8 cellular contexts compared by ENCODE assay signal in the genomic region with DNA sequence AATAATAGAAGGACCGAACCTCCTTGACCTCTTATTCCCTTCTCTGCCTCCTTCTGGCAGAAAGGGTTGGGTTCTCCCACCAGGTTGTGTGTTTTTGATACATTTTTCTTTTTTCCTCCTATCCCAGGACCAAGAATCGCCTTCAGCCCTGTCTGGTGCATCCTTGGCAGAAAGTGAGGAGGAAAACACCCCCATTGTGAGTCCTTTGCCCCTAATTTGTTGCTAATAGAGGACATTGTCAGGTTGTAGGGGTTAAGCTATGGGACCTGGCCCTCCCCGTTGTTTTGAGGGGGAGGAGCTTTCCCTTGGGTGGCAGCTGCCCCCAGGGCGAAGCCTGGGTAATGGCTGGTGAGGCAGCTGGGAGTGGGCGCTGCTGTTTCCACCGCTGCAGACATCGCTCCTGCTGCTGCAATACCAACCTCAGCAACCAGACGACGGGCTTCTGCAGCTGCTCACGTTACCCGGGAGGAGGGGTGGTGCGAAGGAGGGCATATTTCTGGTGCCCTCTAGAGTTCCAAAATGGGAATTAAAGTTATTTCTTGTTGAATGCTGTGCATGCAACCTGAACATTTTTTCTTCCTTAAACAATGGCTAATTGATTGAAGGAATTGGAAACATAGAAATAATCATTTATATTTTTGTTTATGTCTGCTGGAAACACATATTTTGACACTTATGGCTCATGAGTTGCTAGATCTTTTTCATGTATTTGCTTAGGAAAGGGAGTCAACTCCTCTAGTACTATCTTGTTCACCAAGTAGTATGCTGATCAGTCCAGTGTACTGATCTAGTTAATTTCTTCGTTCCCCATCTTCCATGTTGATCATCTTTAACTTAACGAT. TPM values are rescaled to one million over a fixed set of nuclear protein-coding genes. Genes with fewer than 3 reads are reported as not detected.
DNase-seq lines count a peak whose midpoint lies in the region; ATAC-seq and TF ChIP-seq lines count a peak whose summit lies in the region.

No MANE protein-coding gene starts in this region.

- H3K4me3 ChIP-seq in adipocyte (ENCODE audit: low read length): peak overlapping the region; percentile 98
- H3K4me3 ChIP-seq in heart right ventricle: peak overlapping the region; percentile 63 to 93 (median 88)
- H3K4me3 ChIP-seq in upper lobe of right lung: peak overlapping the region; percentile 83

- H3K4me1 ChIP-seq in adipocyte (ENCODE audit: control insufficient read depth, insufficient read depth, low read length) (peaks cover 28% of the 10 kb centered on the region), heart right ventricle (peaks cover 2 to 55% (median 38%) of the 10 kb centered on the region in 9 donors), upper lobe of right lung (peaks cover 39% of the 10 kb centered on the region)

- peak overlapping the region; percentile 89 to 100 (median 98) for H3K27ac ChIP-seq in heart right ventricle
- H3K27ac ChIP-seq in upper lobe of right lung: peak overlapping the region; percentile 99

- TF ChIP-seq CTCF in GM12874 (IDR thresholded peaks at IDR 0.05; ENCODE audit: insufficient read depth, low read depth, low read length) (peak; percentile 76), heart right ventricle (IDR thresholded peaks at IDR 0.05) (peak; percentile 77 to 97 (median 87)), upper lobe of right lung (IDR thresholded peaks at IDR 0.05) (peak; percentile 92)

- DNase-seq in NCI-H1417 (lab: John Stamatoyannopoulos, UW): peak; percentile 74 to 91 (median 75)
- DNase-seq in SW 1271 (lab: John Stamatoyannopoulos, UW): peak; percentile 49 to 75
- DNase-seq in adipocyte (ENCODE audit: low read depth): peak; percentile 98
- DNase-seq in heart right ventricle: peak; percentile 78 to 85
- peak; percentile 94 for DNase-seq in posterior vena cava (ENCODE audit: low spot score)
- DNase-seq in upper lobe of right lung: peak; percentile 92

- no peaks in the 10 kb centered on the region for H3K27me3 ChIP-seq in adipocyte (replicated peaks; ENCODE audit: control insufficient read depth, insufficient read depth, low read length)
- H3K27me3 ChIP-seq in heart right ventricle: no peaks in the 10 kb centered on the region
- H3K27me3 ChIP-seq in upper lobe of right lung: no peaks in the 10 kb centered on the region

- WGBS in heart right ventricle, 2 donors: 6 to 9% methylated on average over 14 of the region's 14 CpGs

- H3K36me3 ChIP-seq in adipocyte (ENCODE audit: control insufficient read depth, insufficient read depth, low read length, severe bottlenecking) (peaks cover 38% of the 10 kb centered on the region), heart right ventricle (peaks cover 0 to 46% (median 0%) of the 10 kb centered on the region in 9 donors), upper lobe of right lung (peaks cover 30% of the 10 kb centered on the region)

- peak overlapping the region; percentile 97 for H3K9ac ChIP-seq in adipocyte (ENCODE audit: low read length)

- H3K9me3 ChIP-seq in adipocyte (ENCODE audit: control insufficient read depth, low read length) (no peaks in the 10 kb centered on the region), heart right ventricle (no peaks in the 10 kb centered on the region), upper lobe of right lung (no peaks in the 10 kb centered on the region)

- peak; percentile 33 for ATAC-seq in HG02759 (IDR thresholded peaks at IDR 0.05; ENCODE audit: unreplicated experiment)
- ATAC-seq in heart right ventricle: peak; percentile 34 to 73 (median 58)
- peak; percentile 65 for ATAC-seq in upper lobe of right lung

- intact Hi-C loops in heart right ventricle (cut with DNase I) (loop anchor here in 7 of 10 donors (2.0 to 10.0 kb wide), 4 partner anchors 85 to 178 kb away; partner anchors contain the start of genes ZMYM5 (in 6 of the 7) and PSPC1 (in 1 of the 7)), posterior vena cava (cut with DNase I) (no loop called here), upper lobe of right lung (cut with DNase I) (no loop called here)

RNA-seq across cellular contexts. Expression of gene ZMYM2, which starts 1.5 kb away (rescaled TPM):
- total RNA-seq in heart right ventricle: 10 to 100 TPM; 37.0 to 68.5 (median 51.5) TPM
- 10 to 100 TPM in 1 of 2 donors, 1 to 10 TPM in 1; 9.2 to 22.5 TPM for polyA plus RNA-seq in heart right ventricle
- 10 to 100 TPM; 67.8 to 75.4 TPM for total RNA-seq in posterior vena cava
- total RNA-seq in upper lobe of right lung: 64.3 TPM

Comparison
In these comparisons a context has a peak if more than half of its experiments do, and no peak if none do; other contexts are left out.
1. Peak in every context shown above with its lines: DNase-seq, ATAC-seq, H3K4me3 ChIP-seq and H3K27ac ChIP-seq.
2. intact Hi-C loops: an anchor here in heart right ventricle (2.0 to 10.0 kb wide); none called in posterior vena cava and upper lobe of right lung.